In genomic region chr15:35281515-35281914, GRCh38 we compare ENCODE assay signal across 1 cellular context.
TF ChIP-seq lines count a peak whose summit lies in the region.

No MANE protein-coding gene starts in this region.

TF ChIP-seq in HepG2, 621 proteins besides CTCF, POLR2A, EP300 and RAD21:
- TF ChIP-seq ZNF580 (CRISPR knock-in tag; IDR thresholded peaks at IDR 0.05; ENCODE audit: borderline replicate concordance, low read depth) (no peak), POLR2AphosphoS5 (IDR thresholded peaks at IDR 0.05; ENCODE audit: low read depth, low read length) (no peak), ZSCAN25 (CRISPR knock-in tag; IDR thresholded peaks at IDR 0.05) (no peak), ATM (IDR thresholded peaks at IDR 0.05; ENCODE audit: borderline replicate concordance) (no peak), REST (IDR thresholded peaks at IDR 0.05; ENCODE audit: borderline replicate concordance in 1 of 2, low read depth in 1 of 2, low read length in 2 of 2) (no peak), KLF9 (CRISPR knock-in tag; IDR thresholded peaks at IDR 0.05; ENCODE audit: low read depth) (no peak), ZNF382 (CRISPR knock-in tag; IDR thresholded peaks at IDR 0.05; ENCODE audit: borderline replicate concordance) (no peak), ZBTB20 (CRISPR knock-in tag; IDR thresholded peaks at IDR 0.05; ENCODE audit: borderline replicate concordance, low read depth) (no peak)
TF ChIP-seq in HepG2: peak in this region for 0.
